ENCODE assay signal across 15 cellular contexts in genomic region chr14:61668267-61668666, GRCh38. TPM values are rescaled to one million over a fixed set of nuclear protein-coding genes. Genes with fewer than 3 reads are reported as not detected.
A peak's percentile ranks its signal among the peaks of the same experiment; 100 is the strongest.
DNase-seq lines count a peak whose midpoint lies in the region; ATAC-seq and TF ChIP-seq lines count a peak whose summit lies in the region.
"Had no signal": no experiment of that assay in that cellular context is flagged by ENCODE, and none has a peak within 500 bp of the region (broad histone marks: within the 10 kb centered on the region; RNA-seq: fewer than 3 reads in every experiment).

No MANE protein-coding gene starts in this region.

- H3K4me1 ChIP-seq in HEK293 (ENCODE audit: control insufficient read depth, insufficient read depth, low read length): no peaks in the 10 kb centered on the region
- no peaks in the 10 kb centered on the region for H3K4me1 ChIP-seq in colonic mucosa
- no peaks in the 10 kb centered on the region for H3K4me1 ChIP-seq in SK-N-SH (ENCODE audit: control insufficient read depth in 1 of 2, insufficient read depth in 2 of 2, low read depth in 1 of 2, low read length in 1 of 2)
- H3K4me1 ChIP-seq: sigmoid colon had no signal

- no peaks in the 10 kb centered on the region for H3K79me2 ChIP-seq in SK-N-SH (ENCODE audit: insufficient read depth)

- no peak for TF ChIP-seq EP300 in SK-N-SH (IDR thresholded peaks at IDR 0.05; ENCODE audit: borderline replicate concordance in 1 of 2, low read depth in 1 of 2, low read length in 1 of 2)

- WGBS in SK-N-SH (ENCODE audit: low lambda C conversion rate): 76% methylated on average over 1 of the region's 1 CpG

- no peak overlapping the region for H3K4me2 ChIP-seq in SK-N-SH

- H3K27me3 ChIP-seq in colonic mucosa (no peaks in the 10 kb centered on the region), SK-N-SH (ENCODE audit: insufficient read depth) (no peaks in the 10 kb centered on the region)
- H3K27me3 ChIP-seq: sigmoid colon had no signal

- peak; percentile 10 for DNase-seq in activated T-cell treated with anti-CD3 and anti-CD28 coated beads, Interleukin-2, amount 50 U/mL, for 4 hours
- no peak for DNase-seq in activated T-cell treated with anti-CD3 and anti-CD28 coated beads, Interleukin-2, amount 50 U/mL, for 48 hours
- DNase-seq in colonic mucosa (peak; percentile 55), renal cortical epithelial cell (ENCODE audit: low read depth) (peak; percentile 57), SK-N-SH (no peak), GM10266 (ENCODE audit: extremely low spot score) (no peak)
- DNase-seq: GM23248, NCI-H1417 treated with DMSO at 0.1 percent for 48 hours, NCI-H446 treated with DMSO at 0.1 percent for 48 hours, sigmoid colon, T-cell had no signal

- no peaks in the 10 kb centered on the region for H3F3A ChIP-seq in SK-N-SH (replicated peaks; ENCODE audit: insufficient read depth)

- no peak for TF ChIP-seq CTCF in HEK293 (tag by site-specific recombination; IDR thresholded peaks at IDR 0.05)
- TF ChIP-seq CTCF in colonic mucosa (IDR thresholded peaks at IDR 0.05): no peak
- no peak for TF ChIP-seq CTCF in SK-N-SH (IDR thresholded peaks at IDR 0.05)
- no peak for TF ChIP-seq CTCF in GM10266 (IDR thresholded peaks at IDR 0.05; ENCODE audit: control insufficient read depth, insufficient read depth, low read depth, missing control alignments)

- H2AFZ ChIP-seq in SK-N-SH (ENCODE audit: low read depth): no peak overlapping the region
- H2AFZ ChIP-seq: GM23248 had no signal

- no peaks in the 10 kb centered on the region for H4K20me1 ChIP-seq in SK-N-SH (ENCODE audit: insufficient read depth)

- CTCF ChIA-PET in HEK293 (lab: Yijun Ruan, JAX) (interaction anchor here (1.5 kb wide), 1 partner anchor 193 kb away, joined by 3 read pairs; no protein-coding TSS in a partner anchor), SK-N-SH (lab: Yijun Ruan, JAX) (no interaction called here)

- H3K9me3 Mint-ChIP-seq in activated T-cell treated with anti-CD3 and anti-CD28 coated beads, Interleukin-2, amount 50 U/mL, for 4 hours: no peaks in the 10 kb centered on the region
- H3K9me3 Mint-ChIP-seq: neural crest cell, T-cell, WTC11 had no signal

- H3K27ac ChIP-seq in HEK293 (ENCODE audit: extremely low read depth, low read depth, low read length): no peak overlapping the region
- no peak overlapping the region for H3K27ac ChIP-seq in colonic mucosa
- no peak overlapping the region for H3K27ac ChIP-seq in SK-N-SH (ENCODE audit: low read depth in 2 of 2, low read length in 1 of 2)
- H3K27ac ChIP-seq: GM23248, sigmoid colon had no signal

- intact Hi-C loops in colonic mucosa (cut with DNase I): no loop called here

- H3K4me3 ChIP-seq in HEK293 (ENCODE audit: low read depth, low read length) (no peak overlapping the region), colonic mucosa (no peak overlapping the region), SK-N-SH (ENCODE audit: low read depth in 2 of 2, low read length in 1 of 2) (no peak overlapping the region)
- H3K4me3 ChIP-seq: GM23248, sigmoid colon had no signal

- no peak for TF ChIP-seq RAD21 in SK-N-SH (IDR thresholded peaks at IDR 0.05; ENCODE audit: low read length)

- H3K9me3 ChIP-seq in HEK293 (ENCODE audit: control insufficient read depth, insufficient read depth, low read depth, low read length): no peaks in the 10 kb centered on the region
- no peaks in the 10 kb centered on the region for H3K9me3 ChIP-seq in colonic mucosa
- H3K9me3 ChIP-seq in SK-N-SH: no peaks in the 10 kb centered on the region
- H3K9me3 ChIP-seq: sigmoid colon had no signal

- H3K27me3 Mint-ChIP-seq in activated T-cell treated with anti-CD3 and anti-CD28 coated beads, Interleukin-2, amount 50 U/mL, for 4 hours (ENCODE audit: low read depth): no peaks in the 10 kb centered on the region
- H3K27me3 Mint-ChIP-seq: T-cell had no signal

- H3K36me3 ChIP-seq in HEK293 (ENCODE audit: control insufficient read depth in 2 of 2, insufficient read depth in 1 of 2, low read length in 2 of 2) (no peaks in the 10 kb centered on the region), colonic mucosa (no peaks in the 10 kb centered on the region), SK-N-SH (replicated peaks in 1 of 2; ENCODE audit: control insufficient read depth in 1 of 2, insufficient read depth in 2 of 2, low read length in 1 of 2) (no peaks in the 10 kb centered on the region)
- H3K36me3 ChIP-seq: sigmoid colon had no signal

- POLR2A ChIA-PET in HEK293 (lab: Yijun Ruan, JAX) (interaction anchor here (1.1 kb wide), 1 partner anchor 27 kb away, joined by 4 read pairs; the partner anchor contains the start of gene HIF1A), SK-N-SH (lab: Yijun Ruan, JAX) (no interaction called here)

- H3K9ac ChIP-seq in colonic mucosa (ENCODE audit: low read depth in 2 of 2, low read length in 2 of 2): no peak overlapping the region
- no peak overlapping the region for H3K9ac ChIP-seq in SK-N-SH
- H3K9ac ChIP-seq: GM23248 had no signal

- H3K4me3 Mint-ChIP-seq in activated T-cell treated with anti-CD3 and anti-CD28 coated beads, Interleukin-2, amount 50 U/mL, for 4 hours: no peak overlapping the region
- H3K4me3 Mint-ChIP-seq: neural crest cell, T-cell, WTC11 had no signal

- peaks cover 27% of the 10 kb centered on the region for H3K4me1 Mint-ChIP-seq in activated T-cell treated with anti-CD3 and anti-CD28 coated beads, Interleukin-2, amount 50 U/mL, for 4 hours (ENCODE audit: low read depth)
- H3K4me1 Mint-ChIP-seq: neural crest cell had no signal

- no peaks in the 10 kb centered on the region for H3K9me2 ChIP-seq in SK-N-SH

- ATAC-seq in activated T-cell treated with anti-CD3 and anti-CD28 coated beads, Interleukin-2, amount 50 U/mL, for 4 hours: peak; percentile 49 to 50
- no peak for ATAC-seq in HG02610 (IDR thresholded peaks at IDR 0.05; ENCODE audit: unreplicated experiment)
- ATAC-seq: T-cell, WTC11 had no signal

- no peaks in the 10 kb centered on the region for H3K36me3 Mint-ChIP-seq in activated T-cell treated with anti-CD3 and anti-CD28 coated beads, Interleukin-2, amount 50 U/mL, for 4 hours (ENCODE audit: insufficient read depth)
- H3K36me3 Mint-ChIP-seq: T-cell, WTC11 had no signal

TF ChIP-seq in HEK293, 187 proteins besides CTCF, POLR2A, EP300 and RAD21:
- TF ChIP-seq FEZF1 (tag by site-specific recombination; IDR thresholded peaks at IDR 0.05) (peak; percentile 29), ZNF791 (tag by site-specific recombination; IDR thresholded peaks at IDR 0.05) (no peak), ZNF792 (tag by site-specific recombination; IDR thresholded peaks at IDR 0.05) (no peak), ZNF350 (tag by site-specific recombination; IDR thresholded peaks at IDR 0.05) (no peak), PRDM1 (tag by site-specific recombination; IDR thresholded peaks at IDR 0.05) (no peak), ZNF274 (IDR thresholded peaks at IDR 0.05; ENCODE audit: low read length) (no peak), ZNF274 (tag by site-specific recombination; IDR thresholded peaks at IDR 0.05; ENCODE audit: borderline replicate concordance) (no peak), YY1 (tag by site-specific recombination; IDR thresholded peaks at IDR 0.05) (no peak), ZEB2 (tag by site-specific recombination; IDR thresholded peaks at IDR 0.05) (no peak)

TF ChIP-seq in SK-N-SH, 30 proteins besides CTCF, POLR2A, EP300 and RAD21:
- TF ChIP-seq TCF12 (IDR thresholded peaks at IDR 0.05): no peak
- TF ChIP-seq FOXJ3 (CRISPR knock-in tag; IDR thresholded peaks at IDR 0.05): no peak
- TF ChIP-seq USF1 (IDR thresholded peaks at IDR 0.05; ENCODE audit: borderline replicate concordance, low read depth): no peak
- no peak for TF ChIP-seq RCOR1 (IDR thresholded peaks at IDR 0.05; ENCODE audit: low read length)
TF ChIP-seq in SK-N-SH: peak in this region for 0.

RNA-seq across cellular contexts. Expression of gene HIF1A, which starts 27.0 kb away (rescaled TPM):
- total RNA-seq in activated T-cell treated with anti-CD3 and anti-CD28 coated beads, Interleukin-2, amount 50 U/mL, for 4 hours: 100 to 1,000 TPM; 252 to 294 (median 274) TPM
- total RNA-seq in colonic mucosa: 100 to 1,000 TPM in 1 of 2 donors, 10 to 100 TPM in 1; 99.1 to 128 TPM
- total RNA-seq in renal cortical epithelial cell: 443 and 1,090 TPM in 2 replicates
- 18.9 and 20.8 TPM in 2 replicates for polyA plus RNA-seq in SK-N-SH (2012; rRNA removed)
- 27.2 and 37.6 TPM in 2 replicates for polyA plus RNA-seq in SK-N-SH (2012; cell fraction: cytosol; rRNA removed)
- polyA plus RNA-seq in SK-N-SH (2012; cell fraction: nucleus; rRNA removed): 23.5 and 50.4 TPM in 2 replicates

Comparison
In these comparisons a context has a peak if more than half of its experiments do, and no peak if none do; other contexts are left out.
1. DNase-seq: peak in activated T-cell treated with anti-CD3 and anti-CD28 coated beads, Interleukin-2, amount 50 U/mL, for 4 hours (single experiment), colonic mucosa (single experiment) and renal cortical epithelial cell (single experiment); none in activated T-cell treated with anti-CD3 and anti-CD28 coated beads, Interleukin-2, amount 50 U/mL, for 48 hours (0 of 2), SK-N-SH (single experiment) and GM10266 (single experiment).